26 cellular contexts compared by ENCODE assay signal in the genomic region with DNA sequence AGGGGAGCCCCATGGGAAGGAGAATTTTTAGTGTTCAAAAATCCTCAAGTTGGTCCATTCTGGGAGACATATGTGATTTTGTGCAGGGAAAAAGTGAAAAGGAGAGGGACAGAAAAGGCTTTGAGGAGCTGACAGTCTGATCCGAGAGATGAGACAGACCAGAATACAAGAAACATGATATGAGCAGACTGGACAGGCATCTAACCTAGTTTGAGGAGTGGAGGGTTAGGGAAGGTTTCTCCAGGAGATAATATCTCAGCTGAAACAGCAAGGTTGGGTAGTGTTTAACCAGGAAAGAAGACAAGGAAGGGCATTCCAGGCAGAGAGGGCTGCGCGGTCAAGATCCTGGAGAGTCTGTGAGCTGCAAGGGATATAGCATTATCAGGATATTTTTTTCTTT.
"Had no signal": no experiment of that assay in that cellular context is flagged by ENCODE, and none has a peak within 500 bp of the region (broad histone marks: within the 10 kb centered on the region; RNA-seq: fewer than 3 reads in every experiment).

No MANE protein-coding gene starts in this region.

- H3K36me3 Mint-ChIP-seq: neural progenitor cell; stimulated activated effector memory CD8-positive, alpha-beta T cell treated with anti-CD3 and anti-CD28 coated beads, Interleukin-12 subunit alpha, Interleukin-12 subunit beta, amount 100 ng/mL, for 72 hours; stimulated activated naive B cell treated with anti-CD40 and anti-IgM and Interleukin-4, amounts not matched to agents 10 μg/mL and 1 μg/mL and 100 μg/mL, for 72 hours had no signal

- H3K27ac ChIP-seq: neural progenitor cell, ovary, prostate gland, right lobe of liver, sigmoid colon, stomach, thoracic aorta, thyroid gland, tibial nerve, upper lobe of left lung, vagina had no signal

- H3K9me3 ChIP-seq: ovary, prostate gland, right lobe of liver, thyroid gland, vagina had no signal

- H3K4me3 ChIP-seq: neural progenitor cell, ovary, prostate gland, right lobe of liver, sigmoid colon, stomach, thoracic aorta, thyroid gland, tibial nerve, upper lobe of left lung, vagina had no signal

- H3K4me2 ChIP-seq: neural progenitor cell had no signal

- H3K27ac Mint-ChIP-seq: natural killer cell; nephron; neural progenitor cell; stimulated activated effector memory CD8-positive, alpha-beta T cell treated with anti-CD3 and anti-CD28 coated beads, Interleukin-12 subunit alpha, Interleukin-12 subunit beta, amount 100 ng/mL, for 72 hours; stimulated activated naive B cell treated with anti-CD40 and anti-IgM and Interleukin-4, amounts not matched to agents 10 μg/mL and 1 μg/mL and 100 μg/mL, for 72 hours; stimulated activated naive CD8-positive, alpha-beta T cell treated with anti-CD3 and anti-CD28 coated beads, Interleukin-15, Interleukin-2, amounts not matched to agents 100 ng/mL and 50 ng/mL, for 24 hours had no signal

- H3K4me1 ChIP-seq: neural progenitor cell, prostate gland, right lobe of liver, sigmoid colon, stomach, thyroid gland, tibial nerve, upper lobe of left lung, vagina had no signal

- H3K4me3 Mint-ChIP-seq: natural killer cell; neural progenitor cell; stimulated activated effector memory CD8-positive, alpha-beta T cell treated with anti-CD3 and anti-CD28 coated beads, Interleukin-12 subunit alpha, Interleukin-12 subunit beta, amount 100 ng/mL, for 72 hours; stimulated activated naive B cell treated with anti-CD40 and anti-IgM and Interleukin-4, amounts not matched to agents 10 μg/mL and 1 μg/mL and 100 μg/mL, for 72 hours; stimulated activated naive CD8-positive, alpha-beta T cell treated with anti-CD3 and anti-CD28 coated beads, Interleukin-15, Interleukin-2, amounts not matched to agents 100 ng/mL and 50 ng/mL, for 24 hours had no signal

- H3K27me3 Mint-ChIP-seq: stimulated activated naive CD8-positive, alpha-beta T cell treated with anti-CD3 and anti-CD28 coated beads, Interleukin-15, Interleukin-2, amounts not matched to agents 100 ng/mL and 50 ng/mL, for 24 hours had no signal

- ATAC-seq: natural killer cell; right cardiac atrium; right lobe of liver; stimulated activated effector memory CD8-positive, alpha-beta T cell treated with anti-CD3 and anti-CD28 coated beads, Interleukin-12 subunit alpha, Interleukin-12 subunit beta, amount 100 ng/mL, for 72 hours; stimulated activated naive B cell treated with anti-CD40 and anti-IgM and Interleukin-4, amounts not matched to agents 10 μg/mL and 1 μg/mL and 100 μg/mL, for 72 hours had no signal

- H3K27me3 ChIP-seq: neural progenitor cell, ovary, right lobe of liver, sigmoid colon, stomach, thyroid gland, tibial nerve, upper lobe of left lung, vagina had no signal

- DNase-seq: natural killer cell; occipital lobe; ovary; retina; right cardiac atrium; right lobe of liver; sigmoid colon; small intestine; stimulated activated CD4-positive, alpha-beta T cell treated with anti-CD3 and anti-CD28 coated beads, Interleukin-15, amount 100 ng/mL, for 24 hours; stimulated activated CD4-positive, alpha-beta T cell treated with anti-CD3 and anti-CD28 coated beads, Interleukin-2, amount 100 ng/mL, for 24 hours; stimulated activated CD4-positive, alpha-beta T cell treated with anti-CD3 and anti-CD28 coated beads, Interleukin-2, amount 100 ng/mL, for 48 hours; stimulated activated CD4-positive, alpha-beta T cell treated with anti-CD3 and anti-CD28 coated beads, Interleukin-4, amount 100 ng/mL, for 24 hours; stimulated activated naive B cell treated with anti-CD40 and anti-IgM and Interleukin-4, amounts not matched to agents 10 μg/mL and 1 μg/mL and 100 μg/mL, for 72 hours; stimulated activated naive CD4-positive, alpha-beta T cell treated with Interleukin-2 at 50 U/mL for 16 hours; stomach; thyroid gland; trophoblast cell; upper lobe of left lung had no signal

- H2AFZ ChIP-seq: neural progenitor cell had no signal

- H3K9ac ChIP-seq: neural progenitor cell had no signal

- H3K4me1 Mint-ChIP-seq: stimulated activated effector memory CD8-positive, alpha-beta T cell treated with anti-CD3 and anti-CD28 coated beads, Interleukin-12 subunit alpha, Interleukin-12 subunit beta, amount 100 ng/mL, for 72 hours; stimulated activated naive B cell treated with anti-CD40 and anti-IgM and Interleukin-4, amounts not matched to agents 10 μg/mL and 1 μg/mL and 100 μg/mL, for 72 hours had no signal

- H3K36me3 ChIP-seq: neural progenitor cell, ovary, prostate gland, right lobe of liver, sigmoid colon, stomach, thoracic aorta, thyroid gland, tibial nerve, upper lobe of left lung, vagina had no signal
